In the genomic region with DNA sequence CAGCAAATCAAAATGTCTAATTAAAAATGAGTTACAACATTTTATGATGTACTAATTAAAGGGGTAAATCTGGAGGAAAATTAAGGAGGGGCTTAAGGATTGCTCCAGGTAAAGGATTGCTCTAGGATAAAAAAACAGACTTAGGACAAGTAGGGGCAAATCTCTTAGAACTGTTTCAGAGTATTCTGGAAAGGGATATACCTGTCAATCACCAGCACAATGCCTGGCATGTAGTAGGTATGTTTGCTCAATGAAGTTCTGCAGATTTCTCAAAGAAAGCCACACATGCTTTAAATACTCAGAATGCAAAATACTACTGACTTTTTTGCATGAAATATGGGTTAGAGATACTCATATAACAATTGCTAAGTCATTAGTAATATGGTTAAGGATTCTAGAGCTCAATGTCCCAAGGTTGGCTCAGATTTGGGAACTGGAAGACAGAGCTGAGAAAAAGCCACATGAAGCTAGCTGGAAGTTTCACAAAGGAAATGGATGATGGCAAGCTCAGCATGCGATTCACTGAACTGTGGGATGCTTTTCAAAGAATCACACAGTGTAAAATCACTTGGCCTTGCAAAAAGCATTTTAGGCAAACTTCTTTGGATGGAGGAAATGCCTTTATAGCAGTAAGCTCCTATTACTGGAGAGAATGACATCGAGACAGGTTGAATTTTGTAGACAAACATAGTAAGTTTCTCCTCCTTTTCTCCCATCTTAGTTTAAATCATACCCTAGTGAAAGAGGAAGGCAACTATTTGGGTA, we compare ENCODE assay signal across 9 cellular contexts.
DNase-seq lines count a peak whose midpoint lies in the region; ATAC-seq and TF ChIP-seq lines count a peak whose summit lies in the region.
"Had no signal": no experiment of that assay in that cellular context is flagged by ENCODE, and none has a peak within 500 bp of the region (broad histone marks: within the 10 kb centered on the region; RNA-seq: fewer than 3 reads in every experiment).

No MANE protein-coding gene starts in this region.

- in situ Hi-C loops in GM13976 (cut with MboI; ENCODE audit: low sequenced_read_pairs, unreplicated experiment) = no loop called here

- no peak for TF ChIP-seq CTCF in GM13976 (IDR thresholded peaks at IDR 0.05; ENCODE audit: borderline replicate concordance, control extremely low read depth, extremely low read depth, insufficient read depth, missing control alignments)

- ATAC-seq in GM21447 (IDR thresholded peaks at IDR 0.05; ENCODE audit: unreplicated experiment) (peak; percentile 43), HG03460 (IDR thresholded peaks at IDR 0.05; ENCODE audit: unreplicated experiment) (peak; percentile 50)

- peak overlapping the region; percentile 72; the same call in 1 of the 2 replicates for H3K4me3 ChIP-seq in GM08714 (ENCODE audit: low read length)

- DNase-seq in globus pallidus (ENCODE audit: low spot score) (peak; percentile 51), NCI-H748 treated with DMSO at 0.1 percent for 48 hours (lab: John Stamatoyannopoulos, UW) (no peak), NCI-H2029 (lab: John Stamatoyannopoulos, UW) (no peak), NOMO-1 treated with dmso at 0.1 percent for 144 hours (lab: John Stamatoyannopoulos, UW; ENCODE audit: unreplicated experiment) (no peak), GM13976 (ENCODE audit: low spot score) (no peak)
- DNase-seq: NCI-H2227 treated with DMSO at 0.1 percent for 48 hours had no signal
